1 cellular context compared by ENCODE assay signal in the genomic region with DNA sequence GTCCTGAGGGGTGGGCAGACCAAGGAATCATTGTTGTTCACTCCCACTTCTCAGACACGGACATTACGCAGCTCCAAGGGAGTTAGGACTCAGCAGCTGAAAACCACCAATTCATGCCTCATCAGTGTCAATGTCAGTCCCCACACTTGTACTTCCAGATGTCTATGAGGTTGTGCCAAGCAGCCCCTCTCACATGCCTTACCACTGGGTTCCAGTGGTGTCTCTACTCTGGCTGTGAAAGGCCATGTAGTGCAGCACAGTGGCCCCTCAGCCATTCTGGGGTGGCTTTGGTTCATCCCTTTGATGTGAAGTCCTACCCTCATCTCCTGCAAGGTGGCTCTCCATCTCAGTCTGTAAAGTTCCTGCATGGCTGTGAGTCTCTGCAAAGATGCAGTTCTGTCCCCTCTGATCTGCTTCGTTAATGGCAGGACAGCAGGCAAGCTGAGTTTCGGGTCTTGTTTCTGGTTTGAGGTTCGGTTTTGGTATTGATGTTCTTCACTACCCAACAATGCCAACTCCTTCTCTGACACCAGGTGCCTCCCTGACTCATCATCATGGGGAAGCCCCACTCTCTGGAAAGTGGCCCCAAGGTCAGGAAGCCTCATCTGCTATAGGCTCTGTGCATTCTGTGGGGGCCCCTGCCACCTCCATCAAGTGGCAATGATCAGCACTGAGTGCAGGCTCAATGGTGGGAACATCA.
TF ChIP-seq lines count a peak whose summit lies in the region.

No MANE protein-coding gene starts in this region.

TF ChIP-seq in SK-N-SH, 30 proteins besides CTCF, POLR2A, EP300 and RAD21 (continued from another document):
- TF ChIP-seq FOSL2 (IDR thresholded peaks at IDR 0.05; ENCODE audit: borderline replicate concordance, low read depth) = no peak
- no peak for TF ChIP-seq FOXJ3 (CRISPR knock-in tag; IDR thresholded peaks at IDR 0.05)
- TF ChIP-seq, protein P1, sequence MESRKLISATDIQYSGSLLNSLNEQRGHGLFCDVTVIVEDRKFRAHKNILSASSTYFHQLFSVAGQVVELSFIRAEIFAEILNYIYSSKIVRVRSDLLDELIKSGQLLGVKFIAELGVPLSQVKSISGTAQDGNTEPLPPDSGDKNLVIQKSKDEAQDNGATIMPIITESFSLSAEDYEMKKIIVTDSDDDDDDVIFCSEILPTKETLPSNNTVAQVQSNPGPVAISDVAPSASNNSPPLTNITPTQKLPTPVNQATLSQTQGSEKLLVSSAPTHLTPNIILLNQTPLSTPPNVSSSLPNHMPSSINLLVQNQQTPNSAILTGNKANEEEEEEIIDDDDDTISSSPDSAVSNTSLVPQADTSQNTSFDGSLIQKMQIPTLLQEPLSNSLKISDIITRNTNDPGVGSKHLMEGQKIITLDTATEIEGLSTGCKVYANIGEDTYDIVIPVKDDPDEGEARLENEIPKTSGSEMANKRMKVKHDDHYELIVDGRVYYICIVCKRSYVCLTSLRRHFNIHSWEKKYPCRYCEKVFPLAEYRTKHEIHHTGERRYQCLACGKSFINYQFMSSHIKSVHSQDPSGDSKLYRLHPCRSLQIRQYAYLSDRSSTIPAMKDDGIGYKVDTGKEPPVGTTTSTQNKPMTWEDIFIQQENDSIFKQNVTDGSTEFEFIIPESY (IDR thresholded peaks at IDR 0.05; ENCODE audit: borderline replicate concordance, low read depth) = no peak
- TF ChIP-seq JUND (IDR thresholded peaks at IDR 0.05) = no peak
- TF ChIP-seq, protein P2, sequence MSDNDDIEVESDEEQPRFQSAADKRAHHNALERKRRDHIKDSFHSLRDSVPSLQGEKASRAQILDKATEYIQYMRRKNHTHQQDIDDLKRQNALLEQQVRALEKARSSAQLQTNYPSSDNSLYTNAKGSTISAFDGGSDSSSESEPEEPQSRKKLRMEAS (IDR thresholded peaks at IDR 0.05; ENCODE audit: low read depth) = no peak
- TF ChIP-seq YY1 (IDR thresholded peaks at IDR 0.05; ENCODE audit: low read depth) = no peak
- no peak for TF ChIP-seq SIN3A (IDR thresholded peaks at IDR 0.05; ENCODE audit: borderline replicate concordance, low read depth, low read length)
TF ChIP-seq in SK-N-SH: peak in this region for 0.
